ENCODE assay signal across 24 cellular contexts in the genomic region with DNA sequence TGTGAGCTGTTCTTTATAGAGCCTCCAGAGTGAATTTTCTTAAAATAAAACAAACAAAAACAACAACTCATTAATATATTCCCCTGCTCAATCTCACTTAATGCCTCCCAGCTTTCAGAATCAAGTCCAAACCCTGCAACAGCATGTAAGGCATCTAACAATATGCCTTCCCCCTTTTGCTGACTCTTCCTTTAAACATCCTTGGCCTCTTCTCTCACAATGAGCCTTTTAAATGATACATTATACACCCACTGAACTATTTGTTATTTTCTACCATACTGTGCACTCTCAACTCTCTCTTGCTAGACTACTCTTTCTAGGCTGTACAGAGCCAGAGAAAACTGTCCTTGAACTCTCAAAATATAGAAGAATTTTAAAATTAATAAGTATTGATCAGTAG.
"Had no signal": no experiment of that assay in that cellular context is flagged by ENCODE, and none has a peak within 500 bp of the region (broad histone marks: within the 10 kb centered on the region; RNA-seq: fewer than 3 reads in every experiment).

No MANE protein-coding gene starts in this region.

- H3K27me3 Mint-ChIP-seq: activated T-cell treated with anti-CD3 and anti-CD28 coated beads, Interleukin-2, amount 50 U/mL, for 24 hours; activated T-helper 17 cell treated with anti-CD3 and anti-CD28 coated beads, Interleukin-2, amount 50 U/mL, for 72 hours had no signal

- ATAC-seq: activated naive CD4-positive, alpha-beta T cell treated with anti-CD3 and anti-CD28 coated beads, Interleukin-2, amount 50 U/mL, for 72 hours; activated T-helper 17 cell treated with anti-CD3 and anti-CD28 coated beads, Interleukin-2, amount 50 U/mL, for 72 hours; left lung; natural killer cell had no signal

- H3K4me3 Mint-ChIP-seq: activated T-cell treated with anti-CD3 and anti-CD28 coated beads, Interleukin-2, amount 50 U/mL, for 24 hours; activated T-helper 17 cell treated with anti-CD3 and anti-CD28 coated beads, Interleukin-2, amount 50 U/mL, for 72 hours; endodermal cell; immature natural killer cell; natural killer cell had no signal

- H3K9me3 Mint-ChIP-seq: activated T-helper 17 cell treated with anti-CD3 and anti-CD28 coated beads, Interleukin-2, amount 50 U/mL, for 72 hours had no signal

- H3K4me1 Mint-ChIP-seq: activated T-helper 17 cell treated with anti-CD3 and anti-CD28 coated beads, Interleukin-2, amount 50 U/mL, for 72 hours; endodermal cell; immature natural killer cell; natural killer cell had no signal

- H3K27ac ChIP-seq: epithelial cell of prostate, hepatocyte, left lung, stomach, suprapubic skin, tibial nerve had no signal

- H3K36me3 ChIP-seq: left lung, stomach, suprapubic skin, tibial nerve had no signal

- H3K9me3 ChIP-seq: left lung, suprapubic skin had no signal

- DNase-seq: activated CD4-positive, alpha-beta T cell treated with anti-CD3 and anti-CD28 coated beads for 1 hour; activated CD8-positive, alpha-beta memory T cell treated with anti-CD3 and anti-CD28 coated beads for 24 hours; activated CD8-positive, alpha-beta memory T cell treated with anti-CD3 and anti-CD28 coated beads, Interleukin-2, amount 50 U/mL, for 4 hours; activated T-cell treated with anti-CD3 and anti-CD28 coated beads, Interleukin-2, amount 50 U/mL, for 24 hours; cortex of kidney; endodermal cell; foreskin fibroblast; immature natural killer cell; kidney glomerular epithelial cell; left lung; natural killer cell; retina; stimulated activated CD4-positive, alpha-beta T cell treated with anti-CD3 and anti-CD28 coated beads, Interleukin-12 subunit alpha, Interleukin-12 subunit beta, amount 100 ng/mL, for 4 hours; stimulated activated CD4-positive, alpha-beta T cell treated with anti-CD3 and anti-CD28 coated beads, Interleukin-4, amount 100 ng/mL, for 4 hours; stomach; T-helper 1 cell had no signal

- H3K4me2 ChIP-seq: hepatocyte had no signal

- H3K4me1 ChIP-seq: left lung, stomach, suprapubic skin, tibial nerve had no signal

- H3K27me3 ChIP-seq: hepatocyte, left lung, stomach, suprapubic skin, tibial nerve had no signal

- H3K36me3 Mint-ChIP-seq: activated naive CD4-positive, alpha-beta T cell treated with anti-CD3 and anti-CD28 coated beads, Interleukin-2, amount 50 U/mL, for 72 hours; immature natural killer cell; natural killer cell had no signal

- H3K79me2 ChIP-seq: hepatocyte had no signal

- FAIRE-seq: TTC549 had no signal

- H3K4me3 ChIP-seq: hepatocyte, left lung, lung, stomach, suprapubic skin, tibial nerve had no signal

- H3K27ac Mint-ChIP-seq: activated naive CD4-positive, alpha-beta T cell treated with anti-CD3 and anti-CD28 coated beads, Interleukin-2, amount 50 U/mL, for 72 hours; activated T-cell treated with anti-CD3 and anti-CD28 coated beads, Interleukin-2, amount 50 U/mL, for 24 hours; activated T-helper 17 cell treated with anti-CD3 and anti-CD28 coated beads, Interleukin-2, amount 50 U/mL, for 72 hours; endodermal cell; immature natural killer cell; natural killer cell had no signal

- H2AFZ ChIP-seq: hepatocyte had no signal
